Comparison of ENCODE assay signal across 18 cellular contexts in the genomic region with DNA sequence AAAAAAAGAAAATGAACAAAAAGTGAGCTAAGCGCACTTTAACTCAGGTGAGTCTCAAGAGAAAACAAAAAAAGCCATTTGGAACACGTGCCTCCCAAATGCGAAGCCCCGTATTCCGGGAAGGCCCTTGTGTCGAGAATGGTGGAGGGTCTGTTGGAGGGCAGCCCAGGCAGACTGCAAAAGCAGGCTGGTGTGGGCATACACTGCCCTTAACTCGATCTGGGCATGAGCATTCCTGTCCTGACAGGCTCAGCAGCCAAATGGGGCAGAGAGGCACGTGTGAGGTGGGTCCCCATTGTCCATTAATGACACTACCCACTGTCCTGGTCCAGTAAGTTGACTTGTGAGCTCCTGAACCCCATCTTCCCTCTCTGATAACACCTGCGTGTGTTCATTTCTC. TPM values are rescaled to one million over a fixed set of nuclear protein-coding genes. Genes with fewer than 3 reads are reported as not detected.
DNase-seq lines count a peak whose midpoint lies in the region; ATAC-seq and TF ChIP-seq lines count a peak whose summit lies in the region.
"Had no signal": no experiment of that assay in that cellular context is flagged by ENCODE, and none has a peak within 500 bp of the region (broad histone marks: within the 10 kb centered on the region; RNA-seq: fewer than 3 reads in every experiment).

No MANE protein-coding gene starts in this region.

- DNase-seq in RWPE1 (ENCODE audit: low spot score) = no peak
- peak; percentile 34 for DNase-seq in sciatic nerve (ENCODE audit: low spot score)
- DNase-seq in cerebellar cortex (ENCODE audit: low spot score) = no peak
- DNase-seq: ACHN; BE2C; C1 segment of cervical spinal cord; CD4-positive, CD25-positive, alpha-beta regulatory T cell; CD8-positive, alpha-beta memory T cell; COR-L47; DMS 273 treated with DMSO at 0.1 percent for 48 hours; DMS53; DND-41; EL had no signal

- no peak for TF ChIP-seq CTCF in RWPE1 (conservative IDR thresholded peaks at IDR 0.05; ENCODE audit: low read depth)

- CTCF ChIA-PET in RWPE1 (lab: Yijun Ruan, JAX) = interaction anchor here (0.7 to 1.1 kb wide), 2 partner anchors 17 to 549 kb away, joined by 3 to 5 read pairs; no protein-coding TSS in a partner anchor

- ATAC-seq in esophagus mucosa = peak; percentile 11
- no peak for ATAC-seq in sciatic nerve
- no peak for ATAC-seq in HG02642 (IDR thresholded peaks at IDR 0.05; ENCODE audit: poor library complexity, unreplicated experiment)
- ATAC-seq in GM21723 (IDR thresholded peaks at IDR 0.05; ENCODE audit: unreplicated experiment) = no peak
- ATAC-seq: GM12878 had no signal

- intact Hi-C loops in sciatic nerve (cut with DNase I) = no loop called here

- peak overlapping the region; percentile 14 for H3K27ac ChIP-seq in RWPE1

- POLR2A ChIA-PET in RWPE1 (lab: Yijun Ruan, JAX; ENCODE audit: low non-redundant PET) = no interaction called here

RNA-seq across cellular contexts. Expression of gene EVA1C, which starts 57.7 kb away (rescaled TPM):
- total RNA-seq in esophagus mucosa (23.8 TPM), sciatic nerve (65.8 TPM)
- total RNA-seq: G401, GM12878 had no signal
